Comparison of ENCODE assay signal across 1 cellular context in genomic region chr2:18795881-18796280, GRCh38.
TF ChIP-seq lines count a peak whose summit lies in the region.

No MANE protein-coding gene starts in this region.

TF ChIP-seq in IMR-90, 13 proteins besides CTCF, POLR2A, EP300 and RAD21 (continued from another document):
- TF ChIP-seq ELK1 (IDR thresholded peaks at IDR 0.05; ENCODE audit: borderline replicate concordance, low read depth, low read length) (no peak), RCOR1 (IDR thresholded peaks at IDR 0.05; ENCODE audit: insufficient replicate concordance, low read length) (no peak), MAZ (IDR thresholded peaks at IDR 0.05; ENCODE audit: borderline replicate concordance, low read depth, low read length) (no peak), CHD1 (IDR thresholded peaks at IDR 0.05; ENCODE audit: low read depth, low read length) (no peak), BHLHE40 (IDR thresholded peaks at IDR 0.05; ENCODE audit: low read depth, low read length) (no peak), CEBPB (IDR thresholded peaks at IDR 0.05; ENCODE audit: low read depth, low read length) (no peak), RFX5 (IDR thresholded peaks at IDR 0.05; ENCODE audit: low read depth, low read length) (no peak), MAFK (IDR thresholded peaks at IDR 0.05; ENCODE audit: low read depth, low read length) (no peak), NFE2L2 (IDR thresholded peaks at IDR 0.05; ENCODE audit: low read depth, low read length) (no peak)
TF ChIP-seq in IMR-90: peak in this region for 0.
